7 cellular contexts compared by ENCODE assay signal in the genomic region with DNA sequence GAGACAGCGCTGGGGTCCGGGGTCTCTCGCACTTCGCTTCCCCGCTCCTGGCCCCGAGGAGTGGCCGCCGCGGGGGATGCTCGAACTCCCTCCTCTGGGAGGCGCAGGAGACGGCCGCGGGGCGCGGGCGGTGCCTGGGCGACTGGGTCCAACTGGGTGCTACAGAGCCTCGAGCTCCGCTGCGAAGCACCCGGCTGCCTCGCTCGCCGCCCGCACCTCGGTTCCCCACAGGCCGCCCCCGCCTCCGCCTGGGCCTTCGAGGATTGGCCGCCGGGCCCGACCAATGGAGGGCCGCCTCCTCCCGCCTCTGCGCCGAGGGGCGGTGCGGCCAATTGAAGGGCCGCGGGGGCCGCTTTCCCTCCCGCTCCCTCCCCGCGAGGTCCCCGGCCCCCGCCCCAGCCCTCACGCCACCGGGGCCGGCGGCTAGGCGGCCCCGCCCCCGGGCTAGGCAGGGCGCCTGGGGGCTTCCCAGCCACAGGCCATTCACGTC. TPM values are rescaled to one million over a fixed set of nuclear protein-coding genes. Genes with fewer than 3 reads are reported as not detected.
DNase-seq lines count a peak whose midpoint lies in the region; ATAC-seq and TF ChIP-seq lines count a peak whose summit lies in the region.

TSS of gene CNN3 (minus strand) at position 196 of the 490 bp plus-strand sequence. CDS start 216 bp downstream, outside the sequence.

- no peaks in the 10 kb centered on the region for H3K9me3 Mint-ChIP-seq in activated CD8-positive, alpha-beta T cell treated with anti-CD3 and anti-CD28 coated beads for 36 hours

- peaks cover 15% of the 10 kb centered on the region for H3K4me1 Mint-ChIP-seq in activated CD8-positive, alpha-beta T cell treated with anti-CD3 and anti-CD28 coated beads for 36 hours (ENCODE audit: low read depth)

- peak within 1 kb of the TSS; percentile 56 for H3K27ac Mint-ChIP-seq in activated CD8-positive, alpha-beta T cell treated with anti-CD3 and anti-CD28 coated beads for 36 hours

- ATAC-seq in GM18867 (IDR thresholded peaks at IDR 0.05; ENCODE audit: unreplicated experiment) (peak; percentile 84), HG03066 (IDR thresholded peaks at IDR 0.05; ENCODE audit: low read depth, unreplicated experiment) (peak; percentile 77)
- peak; percentile 88 for ATAC-seq in activated CD8-positive, alpha-beta T cell treated with anti-CD3 and anti-CD28 coated beads for 36 hours

- TF ChIP-seq CTCF in activated CD8-positive, alpha-beta T cell treated with anti-CD3 and anti-CD28 coated beads for 36 hours (IDR thresholded peaks at IDR 0.05): no peak
- TF ChIP-seq CTCF in lower leg skin (IDR thresholded peaks at IDR 0.05): no peak

- TF ChIP-seq POLR2A in lower leg skin (IDR thresholded peaks at IDR 0.05): peak in 1 of 2 donors; percentile 78

- DNase-seq in NCI-H2196 treated with DMSO at 0.1 percent for 48 hours (lab: John Stamatoyannopoulos, UW; ENCODE audit: unreplicated experiment) (peak; percentile 90), ecto neural progenitor cell (ENCODE audit: low spot score) (peak; percentile 97), lower leg skin (ENCODE audit: low spot score in 2 of 2) (peak; percentile 82 to 98)
- DNase-seq in activated CD8-positive, alpha-beta T cell treated with anti-CD3 and anti-CD28 coated beads for 36 hours: peak; percentile 83
- peak; percentile 59 for DNase-seq in stimulated activated CD4-positive, alpha-beta T cell treated with anti-CD3 and anti-CD28 coated beads, Interleukin-4, amount 100 ng/mL, for 24 hours

- peaks cover 19% of the 10 kb centered on the region for H3K27me3 Mint-ChIP-seq in activated CD8-positive, alpha-beta T cell treated with anti-CD3 and anti-CD28 coated beads for 36 hours

- peaks cover 2% of the 10 kb centered on the region for H3K36me3 Mint-ChIP-seq in activated CD8-positive, alpha-beta T cell treated with anti-CD3 and anti-CD28 coated beads for 36 hours (ENCODE audit: low read depth)

- intact Hi-C loops in activated CD8-positive, alpha-beta T cell treated with anti-CD3 and anti-CD28 coated beads for 36 hours (cut with micrococcal nuclease): no loop called here
- intact Hi-C loops in lower leg skin (cut with DNase I; ENCODE audit: low total_unique reads): loop anchor here (10.0 kb wide), 1 partner anchor 72 kb away; no protein-coding TSS in a partner anchor

- 2 to 3% methylated on average over 11 to 20 of the region's 57 CpGs for WGBS in lower leg skin, 2 donors

- H3K4me3 ChIP-seq in lower leg skin (ENCODE audit: low read depth, poor library complexity, severe bottlenecking): peak within 1 kb of the TSS; percentile 73

- peak within 1 kb of the TSS; percentile 85 for H3K4me3 Mint-ChIP-seq in activated CD8-positive, alpha-beta T cell treated with anti-CD3 and anti-CD28 coated beads for 36 hours

- POLR2A ChIA-PET in activated CD8-positive, alpha-beta T cell treated with anti-CD3 and anti-CD28 coated beads for 36 hours (lab: Charles Lee): interaction anchor here (0.6 kb wide), 1 partner anchor 1158 kb away, joined by 3 read pairs; no protein-coding TSS in a partner anchor

- CTCF ChIA-PET in activated CD8-positive, alpha-beta T cell treated with anti-CD3 and anti-CD28 coated beads for 36 hours (lab: Charles Lee): interaction anchor here (1.6 to 2.1 kb wide), 3 partner anchors 20 to 116 kb away, joined by 3 to 9 read pairs (median 7); no protein-coding TSS in a partner anchor

RNA-seq across cellular contexts. Expression of gene CNN3, which starts in this region (rescaled TPM):
- total RNA-seq in activated CD8-positive, alpha-beta T cell treated with anti-CD3 and anti-CD28 coated beads for 36 hours: 10 to 100 TPM; 12.8 to 12.9 TPM
- total RNA-seq in lower leg skin: 10 to 100 TPM; 30.7 to 94.3 (median 47.8) TPM

Comparison
In these comparisons a context has a peak if more than half of its experiments do, and no peak if none do; other contexts are left out.
1. Peak in every context shown above with its lines: DNase-seq, ATAC-seq and H3K4me3 ChIP-seq.